ENCODE assay signal across 8 cellular contexts in the genomic region with DNA sequence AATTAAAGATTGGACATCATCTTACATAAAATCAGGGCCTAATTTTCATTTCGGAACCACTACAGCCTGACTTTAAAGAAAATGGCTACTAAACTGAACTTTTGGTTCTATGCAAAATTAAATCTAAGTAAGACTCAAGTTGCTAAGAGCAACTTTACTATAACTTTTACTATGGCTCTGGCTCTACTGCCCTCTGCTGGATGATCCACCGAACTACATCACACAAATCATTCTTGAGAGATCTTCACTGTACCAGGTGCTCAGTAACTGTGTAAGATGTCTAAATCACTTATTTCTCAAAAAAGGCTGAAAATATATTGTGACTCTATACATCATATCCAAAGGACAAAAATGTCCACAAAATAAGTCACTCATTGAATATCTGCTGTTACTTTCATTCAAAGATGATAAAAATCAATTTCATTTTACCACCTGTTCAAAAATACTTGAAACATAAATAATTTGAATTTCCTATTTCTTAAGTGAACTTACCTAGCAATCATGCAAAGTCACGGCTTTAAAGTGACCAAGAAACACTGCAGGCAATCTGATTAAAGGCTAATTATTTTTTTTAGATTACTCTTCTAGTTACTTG. TPM values are rescaled to one million over a fixed set of nuclear protein-coding genes. Genes with fewer than 3 reads are reported as not detected.
DNase-seq lines count a peak whose midpoint lies in the region; ATAC-seq and TF ChIP-seq lines count a peak whose summit lies in the region.

No MANE protein-coding gene starts in this region.

- H3K9me3 ChIP-seq in BE2C: no peaks in the 10 kb centered on the region
- no peaks in the 10 kb centered on the region for H3K9me3 ChIP-seq in neutrophil
- H3K9me3 ChIP-seq in thyroid gland: no peaks in the 10 kb centered on the region

- 12 to 17% methylated on average over 3 of the region's 3 CpGs for WGBS in thyroid gland, 2 donors

- H3K27me3 ChIP-seq in BE2C (no peaks in the 10 kb centered on the region), neutrophil (no peaks in the 10 kb centered on the region), thyroid gland (no peaks in the 10 kb centered on the region)

- H3K9me3 Mint-ChIP-seq in activated T-cell treated with anti-CD3 and anti-CD28 coated beads, Interleukin-2, amount 50 U/mL, for 24 hours: no peaks in the 10 kb centered on the region

- H3K27me3 Mint-ChIP-seq in activated T-cell treated with anti-CD3 and anti-CD28 coated beads, Interleukin-2, amount 50 U/mL, for 24 hours: no peaks in the 10 kb centered on the region

- no peak overlapping the region for H3K27ac ChIP-seq in neutrophil
- no peak overlapping the region for H3K27ac ChIP-seq in thyroid gland

- peaks cover 7% of the 10 kb centered on the region for H3K4me1 Mint-ChIP-seq in activated T-cell treated with anti-CD3 and anti-CD28 coated beads, Interleukin-2, amount 50 U/mL, for 24 hours (ENCODE audit: low read depth)

- peak; percentile 45 for DNase-seq in BE2C
- peak; percentile 82 for DNase-seq in OCI-M1 (lab: John Stamatoyannopoulos, UW)
- DNase-seq in activated T-cell treated with anti-CD3 and anti-CD28 coated beads, Interleukin-2, amount 50 U/mL, for 24 hours: peak; percentile 61
- peak; percentile 49 for DNase-seq in fibroblast of gingiva (ENCODE audit: low read depth)
- peak; percentile 65 to 70 for DNase-seq in thyroid gland

- H3K4me1 ChIP-seq in BE2C (no peaks in the 10 kb centered on the region), neutrophil (ENCODE audit: control insufficient read depth in 1 of 2, insufficient read depth in 1 of 2, low read depth in 1 of 2, low read length in 1 of 2) (no peaks in the 10 kb centered on the region), thyroid gland (no peaks in the 10 kb centered on the region)

- intact Hi-C loops in thyroid gland (cut with DNase I): loop anchor here (5.0 kb wide), 1 partner anchor 149 kb away; no protein-coding TSS in a partner anchor

- peaks cover 5% of the 10 kb centered on the region; the same call in 1 of the 2 replicates for H3K36me3 ChIP-seq in BE2C
- peaks cover 19% of the 10 kb centered on the region for H3K36me3 ChIP-seq in neutrophil
- peaks cover 0 to 22% of the 10 kb centered on the region in 2 donors for H3K36me3 ChIP-seq in thyroid gland

- H3K4me3 Mint-ChIP-seq in activated T-cell treated with anti-CD3 and anti-CD28 coated beads, Interleukin-2, amount 50 U/mL, for 24 hours: no peak overlapping the region

- H3K27ac Mint-ChIP-seq in activated T-cell treated with anti-CD3 and anti-CD28 coated beads, Interleukin-2, amount 50 U/mL, for 24 hours: no peak overlapping the region

- H3K4me3 ChIP-seq in BE2C (ENCODE audit: low read depth, low read length) (no peak overlapping the region), neutrophil (ENCODE audit: low read depth in 1 of 2, low read length in 1 of 2) (no peak overlapping the region), thyroid gland (replicated peaks in 1 of 3) (no peak overlapping the region)

- TF ChIP-seq CTCF in BE2C (IDR thresholded peaks at IDR 0.05; ENCODE audit: low read depth, low read length) (peak; percentile 93), neutrophil (IDR thresholded peaks at IDR 0.05) (peak; percentile 89), thyroid gland (IDR thresholded peaks at IDR 0.05) (peak; percentile 51 to 97 (median 82))

- peaks cover 50% of the 10 kb centered on the region for H3K36me3 Mint-ChIP-seq in activated T-cell treated with anti-CD3 and anti-CD28 coated beads, Interleukin-2, amount 50 U/mL, for 24 hours (ENCODE audit: low read depth)

- TF ChIP-seq POLR2A in thyroid gland (IDR thresholded peaks at IDR 0.05): no peak

- ATAC-seq in GM18907 (IDR thresholded peaks at IDR 0.05; ENCODE audit: unreplicated experiment) (peak; percentile 77), HG03432 (IDR thresholded peaks at IDR 0.05; ENCODE audit: unreplicated experiment) (peak; percentile 82)

RNA-seq across cellular contexts. Expression of a gene that starts 13.5 kb away (rescaled TPM):
- polyA plus RNA-seq in BE2C (2012; ENCODE audit: insufficient read depth, insufficient read length, low read depth): 14.9 TPM
- 10 to 100 TPM; 48.5 to 76.3 (median 62.9) TPM for total RNA-seq in thyroid gland
